8 cellular contexts compared by ENCODE assay signal in the genomic region with DNA sequence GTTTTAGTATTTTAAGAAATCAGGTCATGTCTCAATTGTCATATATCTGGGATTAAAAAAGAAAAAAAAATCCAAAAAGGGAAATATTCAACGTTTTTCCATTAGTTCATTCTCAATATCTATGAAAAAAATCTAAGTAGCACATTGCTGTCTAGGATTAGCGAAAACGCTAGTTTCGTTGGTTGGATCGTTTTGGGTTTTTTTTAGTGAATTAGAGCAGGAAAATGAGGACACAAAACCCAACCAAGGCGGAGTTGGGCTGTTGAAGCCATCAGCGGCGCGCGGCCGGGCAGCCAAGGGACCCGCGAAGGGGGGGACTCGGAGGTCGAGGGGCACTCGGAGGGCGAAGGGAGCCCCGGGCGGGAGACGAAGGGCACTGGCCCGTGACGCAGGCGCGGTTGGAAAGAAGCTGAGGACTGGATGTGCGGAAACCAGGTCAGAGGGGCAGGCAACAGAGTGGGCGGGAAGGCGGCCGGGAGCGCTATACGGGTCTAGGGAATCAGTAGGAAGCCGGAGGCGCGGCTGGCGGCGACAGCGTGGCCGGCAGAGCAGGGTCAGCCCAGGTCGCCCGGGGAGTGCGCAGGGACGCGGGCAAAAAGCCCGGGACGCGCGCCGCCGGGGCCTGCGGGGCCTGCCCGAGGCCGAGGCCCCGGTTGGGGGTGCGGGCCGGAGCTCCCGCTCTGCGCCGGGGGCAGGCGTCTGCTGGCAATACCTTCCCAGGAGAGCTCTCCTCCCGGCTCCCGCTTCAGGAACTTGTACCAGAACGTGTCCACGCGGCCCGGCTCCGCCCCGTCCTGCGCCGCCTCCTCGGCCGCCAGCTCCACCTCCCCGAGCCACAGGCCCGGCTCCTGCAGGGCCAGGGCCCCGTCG. TPM values are rescaled to one million over a fixed set of nuclear protein-coding genes. Genes with fewer than 3 reads are reported as not detected.
DNase-seq lines count a peak whose midpoint lies in the region; ATAC-seq, FAIRE-seq and TF ChIP-seq lines count a peak whose summit lies in the region.

No MANE protein-coding gene starts in this region.

- H3K36me3 ChIP-seq in breast epithelium (no peaks in the 10 kb centered on the region), smooth muscle cell (ENCODE audit: low read depth) (no peaks in the 10 kb centered on the region)

- H3K4me1 ChIP-seq in breast epithelium (no peaks in the 10 kb centered on the region), smooth muscle cell (ENCODE audit: low read depth) (peaks cover 19% of the 10 kb centered on the region)

- H2AFZ ChIP-seq in smooth muscle cell (ENCODE audit: low read depth) = peak overlapping the region; percentile 94

- peak overlapping the region; percentile 63 to 94 (median 80) for H3K4me3 ChIP-seq in breast epithelium
- peak overlapping the region; percentile 66 for H3K4me3 ChIP-seq in smooth muscle cell

- FAIRE-seq in A204.1 (lab: Jason Lieb, UNC) = peak; percentile 67

- H3K4me2 ChIP-seq in smooth muscle cell = peak overlapping the region; percentile 90

- no peaks in the 10 kb centered on the region for H4K20me1 ChIP-seq in smooth muscle cell (ENCODE audit: low read depth)

- peak overlapping the region; percentile 73 for H3K9ac ChIP-seq in smooth muscle cell (ENCODE audit: low read depth)

- TF ChIP-seq CTCF in VCaP (conservative IDR thresholded peaks at IDR 0.05) (no peak), breast epithelium (IDR thresholded peaks at IDR 0.05) (no peak), smooth muscle cell (IDR thresholded peaks at IDR 0.05; ENCODE audit: borderline replicate concordance, insufficient read depth, poor library complexity, severe bottlenecking) (no peak)

- peak; percentile 51 for ATAC-seq in GM18858 (IDR thresholded peaks at IDR 0.05; ENCODE audit: unreplicated experiment)
- peak; percentile 68 for ATAC-seq in HG03095 (IDR thresholded peaks at IDR 0.05; ENCODE audit: unreplicated experiment)

- WGBS in smooth muscle cell (ENCODE audit: low lambda C conversion rate) = under 1% methylated on average over 72 of the region's 74 CpGs

- H3K27me3 ChIP-seq in breast epithelium (no peaks in the 10 kb centered on the region), smooth muscle cell (ENCODE audit: low read depth) (no peaks in the 10 kb centered on the region)

- H3K9me3 ChIP-seq in breast epithelium (no peaks in the 10 kb centered on the region), smooth muscle cell (replicated peaks; ENCODE audit: low read depth) (no peaks in the 10 kb centered on the region)

- intact Hi-C loops in breast epithelium (cut with DNase I; ENCODE audit: low total_unique reads) = loop anchor here (5.0 kb wide), 2 partner anchors 83 to 368 kb away; no protein-coding TSS in a partner anchor

- peak overlapping the region; percentile 95 for H3K27ac ChIP-seq in VCaP
- peak overlapping the region; percentile 95 to 98 for H3K27ac ChIP-seq in breast epithelium
- peak overlapping the region; percentile 89 for H3K27ac ChIP-seq in smooth muscle cell (ENCODE audit: low read depth)

- DNase-seq in NCI-H2107 treated with DMSO at 0.1 percent for 48 hours (lab: John Stamatoyannopoulos, UW; ENCODE audit: unreplicated experiment) (peak; percentile 50), breast epithelium (ENCODE audit: low spot score in 2 of 2) (peak; percentile 75 to 84), iPS-NIHi7 (ENCODE audit: extremely low spot score) (peak; percentile 91), smooth muscle cell (lab: John Stamatoyannopoulos, UW; ENCODE audit: unreplicated experiment) (peak; percentile 82)

- peaks cover 14% of the 10 kb centered on the region for H3F3A ChIP-seq in smooth muscle cell (ENCODE audit: low read depth)

- no peak for TF ChIP-seq POLR2A in breast epithelium (IDR thresholded peaks at IDR 0.05)

- no peaks in the 10 kb centered on the region for H3K79me2 ChIP-seq in smooth muscle cell (ENCODE audit: low read depth)

RNA-seq across cellular contexts. Expression of a gene that starts 0.6 kb away (rescaled TPM):
- total RNA-seq in breast epithelium (10 to 100 TPM; 14.1 to 19.5 (median 15.7) TPM), smooth muscle cell (5.1 and 5.3 TPM in 2 replicates)
- polyA plus RNA-seq in smooth muscle cell = 2.0 and 2.8 TPM in 2 replicates

Comparison
In these comparisons a context has a peak if more than half of its experiments do, and no peak if none do; other contexts are left out.
1. Peak in every context shown above with its lines: DNase-seq, ATAC-seq, H3K4me3 ChIP-seq and H3K27ac ChIP-seq.